In genomic region chr21:46064870-46065214, GRCh38 we compare ENCODE assay signal across 14 cellular contexts. TPM values are rescaled to one million over a fixed set of nuclear protein-coding genes. Genes with fewer than 3 reads are reported as not detected.
A peak's percentile ranks its signal among the peaks of the same experiment; 100 is the strongest.
DNase-seq lines count a peak whose midpoint lies in the region; ATAC-seq and TF ChIP-seq lines count a peak whose summit lies in the region.
"Had no signal": no experiment of that assay in that cellular context is flagged by ENCODE, and none has a peak within 500 bp of the region (broad histone marks: within the 10 kb centered on the region; RNA-seq: fewer than 3 reads in every experiment).

No MANE protein-coding gene starts in this region.

- ATAC-seq in left ventricle myocardium superior = no peak
- ATAC-seq in psoas muscle = no peak
- ATAC-seq in HG03139 (IDR thresholded peaks at IDR 0.05; ENCODE audit: unreplicated experiment) = no peak
- no peak for ATAC-seq in HG03196 (IDR thresholded peaks at IDR 0.05; ENCODE audit: unreplicated experiment)
- ATAC-seq in activated naive CD8-positive, alpha-beta T cell treated with anti-CD3 and anti-CD28 coated beads, Interleukin-2, amount 50 U/mL, for 24 hours = no peak
- ATAC-seq: effector memory CD8-positive, alpha-beta T cell had no signal

- peaks cover 47% of the 10 kb centered on the region for H3K4me1 Mint-ChIP-seq in activated naive CD8-positive, alpha-beta T cell treated with anti-CD3 and anti-CD28 coated beads, Interleukin-2, amount 50 U/mL, for 24 hours

- 36 to 54% (median 47%) methylated on average over 8 to 13 of the region's 13 CpGs for WGBS in psoas muscle, 3 donors

- peaks cover 0 to 37% of the 10 kb centered on the region in 2 donors for H3K4me1 ChIP-seq in right atrium auricular region
- no peaks in the 10 kb centered on the region for H3K4me1 ChIP-seq in psoas muscle

- intact Hi-C loops in left ventricle myocardium superior (cut with micrococcal nuclease) = no loop called here
- intact Hi-C loops in psoas muscle (cut with DNase I) = no loop called here

- H3K36me3 ChIP-seq in right atrium auricular region = no peaks in the 10 kb centered on the region
- no peaks in the 10 kb centered on the region for H3K36me3 ChIP-seq in psoas muscle (ENCODE audit: insufficient read depth in 1 of 2, low read depth in 1 of 2)

- peaks cover 7% of the 10 kb centered on the region for H3K9me3 Mint-ChIP-seq in activated naive CD8-positive, alpha-beta T cell treated with anti-CD3 and anti-CD28 coated beads, Interleukin-2, amount 50 U/mL, for 24 hours

- peaks cover 0 to 10% of the 10 kb centered on the region in 2 donors for H3K9me3 ChIP-seq in right atrium auricular region
- no peaks in the 10 kb centered on the region for H3K9me3 ChIP-seq in psoas muscle

- no peak overlapping the region for H3K4me3 ChIP-seq in right atrium auricular region
- H3K4me3 ChIP-seq in psoas muscle = no peak overlapping the region

- DNase-seq in right atrium auricular region (ENCODE audit: low spot score) (peak; percentile 57), left ventricle myocardium superior (no peak), psoas muscle (no peak)
- DNase-seq in stimulated activated CD4-positive, alpha-beta T cell treated with anti-CD3 and anti-CD28 coated beads, Interleukin-4, amount 100 ng/mL, for 1 hour = no peak
- no peak for DNase-seq in activated naive CD8-positive, alpha-beta T cell treated with anti-CD3 and anti-CD28 coated beads, Interleukin-2, amount 50 U/mL, for 24 hours
- DNase-seq: AML-193; DMS79; effector memory CD8-positive, alpha-beta T cell; midbrain; NCI-H1105 treated with DMSO at 0.1 percent for 48 hours; small intestine had no signal

- H3K27me3 ChIP-seq in right atrium auricular region = no peaks in the 10 kb centered on the region
- H3K27me3 ChIP-seq in layer of hippocampus (ENCODE audit: control insufficient read depth, insufficient read depth, low read length) = no peaks in the 10 kb centered on the region
- peaks cover 0 to 53% (median 22%) of the 10 kb centered on the region in 3 donors for H3K27me3 ChIP-seq in psoas muscle (ENCODE audit: insufficient read depth in 3 of 3, low read length in 2 of 3)

- no peak overlapping the region for H3K27ac Mint-ChIP-seq in activated naive CD8-positive, alpha-beta T cell treated with anti-CD3 and anti-CD28 coated beads, Interleukin-2, amount 50 U/mL, for 24 hours
- H3K27ac Mint-ChIP-seq: effector memory CD8-positive, alpha-beta T cell had no signal

- H3K27ac ChIP-seq in right atrium auricular region = peak overlapping the region; percentile 69 to 81
- H3K27ac ChIP-seq in layer of hippocampus (ENCODE audit: low read depth, low read length) = peak overlapping the region; percentile 4
- H3K27ac ChIP-seq in psoas muscle = peak overlapping the region; percentile 75

- H3K4me3 Mint-ChIP-seq in activated naive CD8-positive, alpha-beta T cell treated with anti-CD3 and anti-CD28 coated beads, Interleukin-2, amount 50 U/mL, for 24 hours = no peak overlapping the region
- H3K4me3 Mint-ChIP-seq: effector memory CD8-positive, alpha-beta T cell had no signal

- no peak for TF ChIP-seq CTCF in right atrium auricular region (IDR thresholded peaks at IDR 0.05)
- no peak for TF ChIP-seq CTCF in psoas muscle (IDR thresholded peaks at IDR 0.05)

- H3K27me3 Mint-ChIP-seq in activated naive CD8-positive, alpha-beta T cell treated with anti-CD3 and anti-CD28 coated beads, Interleukin-2, amount 50 U/mL, for 24 hours = peaks cover 20% of the 10 kb centered on the region

- no peaks in the 10 kb centered on the region for H3K36me3 Mint-ChIP-seq in activated naive CD8-positive, alpha-beta T cell treated with anti-CD3 and anti-CD28 coated beads, Interleukin-2, amount 50 U/mL, for 24 hours (ENCODE audit: low read depth)

RNA-seq across cellular contexts. Expression of gene COL6A2, which starts 33.1 kb away (rescaled TPM):
- total RNA-seq in right atrium auricular region (100 to 1,000 TPM; 249 to 252 TPM), left ventricle myocardium superior (196 TPM), psoas muscle (100 to 1,000 TPM in 2 of 4 donors, 10 to 100 TPM in 2; 56.2 to 122 (median 90.4) TPM)
- polyA plus RNA-seq in psoas muscle = 10 to 100 TPM; 29.8 to 58.8 (median 47.1) TPM

Comparison
In these comparisons a context has a peak if more than half of its experiments do, and no peak if none do; other contexts are left out.
1. H3K27ac ChIP-seq: peak in every context shown above with its lines; median percentile 75 in right atrium auricular region; 75 in psoas muscle; 4 in layer of hippocampus.